In genomic region chr17:45274033-45274432, GRCh38 we compare ENCODE assay signal across 21 cellular contexts. TPM values are rescaled to one million over a fixed set of nuclear protein-coding genes. Genes with fewer than 3 reads are reported as not detected.
"Had no signal": no experiment of that assay in that cellular context is flagged by ENCODE, and none has a peak within 500 bp of the region (broad histone marks: within the 10 kb centered on the region; RNA-seq: fewer than 3 reads in every experiment).

No MANE protein-coding gene starts in this region.

- H3K9me3 ChIP-seq: esophagus muscularis mucosa, ovary, sigmoid colon, tibial nerve, uterus had no signal

- H3K4me3 Mint-ChIP-seq: activated B cell treated with CpG ODN at 0.5 μM for 24 hours; activated CD4-positive, alpha-beta T cell treated with anti-CD3 and anti-CD28 coated beads, Interleukin-2, amount 10 ng/mL, durations not matched to agents 7 days and 5 days; neural crest cell had no signal

- H2AFZ ChIP-seq: hepatocyte had no signal

- H3K4me3 ChIP-seq: esophagus muscularis mucosa, hepatocyte, ovary, sigmoid colon, tibial nerve, uterus had no signal

- H3K27ac ChIP-seq: hepatocyte, ovary, tibial nerve, uterus had no signal

- FAIRE-seq: colon, endometrium had no signal

- H3K9me3 Mint-ChIP-seq: activated B cell treated with CpG ODN at 0.5 μM for 24 hours; activated CD4-positive, alpha-beta T cell treated with anti-CD3 and anti-CD28 coated beads, Interleukin-2, amount 10 ng/mL, durations not matched to agents 7 days and 5 days; activated T-helper 2 cell treated with anti-CD3 and anti-CD28 coated beads, Interferon-gamma antibody, Interleukin-2, Interleukin-4, amounts not matched to agents 10 μg/mL and 5 μg/mL and 100 μg/mL, durations not matched to agents 14 hours and 24 hours and 36 hours; neural crest cell had no signal

- H3K27ac Mint-ChIP-seq: activated B cell treated with CpG ODN at 0.5 μM for 24 hours; activated CD4-positive, alpha-beta T cell treated with anti-CD3 and anti-CD28 coated beads, Interleukin-2, amount 10 ng/mL, durations not matched to agents 7 days and 5 days had no signal

- H3K27me3 ChIP-seq: esophagus muscularis mucosa, hepatocyte, ovary, sigmoid colon, tibial nerve, uterus had no signal

- H3K4me2 ChIP-seq: hepatocyte had no signal

- H3K27me3 Mint-ChIP-seq: activated B cell treated with CpG ODN at 0.5 μM for 24 hours; activated CD4-positive, alpha-beta T cell treated with anti-CD3 and anti-CD28 coated beads, Interleukin-2, amount 10 ng/mL, durations not matched to agents 7 days and 5 days had no signal

- H3K36me3 ChIP-seq: uterus had no signal

- H3K79me2 ChIP-seq: hepatocyte had no signal

- DNase-seq: activated B cell treated with CpG ODN at 0.5 μM for 24 hours; activated CD4-positive, alpha-beta T cell treated with anti-CD3 and anti-CD28 coated beads, Interleukin-2, amount 10 ng/mL, durations not matched to agents 7 days and 5 days; activated naive CD4-positive, alpha-beta T cell treated with anti-CD3 and anti-CD28 coated beads, Interleukin-2, amount 50 U/mL, for 16 hours; caudate nucleus; ovary; sigmoid colon; stimulated activated CD4-positive, alpha-beta T cell treated with anti-CD3 and anti-CD28 coated beads, Interleukin-12 subunit alpha, Interleukin-12 subunit beta, amount 100 ng/mL, for 4 hours; stimulated activated CD4-positive, alpha-beta T cell treated with anti-CD3 and anti-CD28 coated beads, Interleukin-2, amount 100 ng/mL, for 24 hours; stimulated activated naive CD4-positive, alpha-beta T cell treated with Interleukin-2 at 50 U/mL for 16 hours; substantia nigra; T-helper 2 cell; uterus had no signal

RNA-seq across cellular contexts. Expression of gene SPATA32, which starts 12.1 kb away (rescaled TPM):
- total RNA-seq: esophagus muscularis mucosa, hepatocyte, lower leg skin, pulmonary artery endothelial cell, sigmoid colon, tibial nerve, uterus had no signal
- polyA plus RNA-seq: ovary had no signal
